27 cellular contexts compared by ENCODE assay signal in genomic region chr1:60345049-60345448, GRCh38.
"Had no signal": no experiment of that assay in that cellular context is flagged by ENCODE, and none has a peak within 500 bp of the region (broad histone marks: within the 10 kb centered on the region; RNA-seq: fewer than 3 reads in every experiment).

No MANE protein-coding gene starts in this region.

- H3K9me3 ChIP-seq: colonic mucosa, esophagus squamous epithelium, gastrocnemius medialis, heart right ventricle, lower lobe of right lung, mucosa of descending colon had no signal

- H3K27ac Mint-ChIP-seq: dendritic cell treated with granulocyte-macrophage colony-stimulating factor and Interleukin-4, amounts not matched to agents 40 ng/mL and 50 ng/mL, for 4 days; effector memory CD8-positive, alpha-beta T cell; endodermal cell; mesothelial cell of epicardium; naive B cell had no signal

- FAIRE-seq: endometrium, islet of Langerhans, keratinocyte had no signal

- H3K36me3 Mint-ChIP-seq: mesothelial cell of epicardium, naive B cell had no signal

- ATAC-seq: effector memory CD8-positive, alpha-beta T cell; esophagus mucosa; gastrocnemius medialis; heart right ventricle; left colon; left lobe of liver; left ventricle myocardium superior; mucosa of descending colon had no signal

- H3K4me3 ChIP-seq: colonic mucosa, esophagus squamous epithelium, gastrocnemius medialis, heart right ventricle, lower lobe of right lung, mucosa of descending colon had no signal

- H3K27me3 Mint-ChIP-seq: dendritic cell treated with granulocyte-macrophage colony-stimulating factor and Interleukin-4, amounts not matched to agents 40 ng/mL and 50 ng/mL, for 4 days; effector memory CD8-positive, alpha-beta T cell; naive B cell had no signal

- DNase-seq: colonic mucosa; cortex of kidney; effector CD8-positive, alpha-beta T cell; effector memory CD8-positive, alpha-beta T cell; endodermal cell; erythroblast; esophagus squamous epithelium; gastrocnemius medialis; glutamatergic neuron; head of caudate nucleus; heart right ventricle; hippocampal formation; kidney glomerular epithelial cell; left colon; left ventricle myocardium superior; lower lobe of right lung; mesenchymal stem cell; mucosa of descending colon; naive B cell had no signal

- H3K27ac ChIP-seq: colonic mucosa, epithelial cell of prostate, esophagus squamous epithelium, gastrocnemius medialis, heart right ventricle, lower lobe of right lung had no signal

- H3K4me1 ChIP-seq: colonic mucosa, esophagus squamous epithelium, gastrocnemius medialis, heart right ventricle, lower lobe of right lung had no signal

- H3K36me3 ChIP-seq: colonic mucosa, esophagus squamous epithelium, gastrocnemius medialis, heart right ventricle, lower lobe of right lung had no signal

- H3K9me3 Mint-ChIP-seq: dendritic cell treated with granulocyte-macrophage colony-stimulating factor and Interleukin-4, amounts not matched to agents 40 ng/mL and 50 ng/mL, for 4 days; endodermal cell; mesothelial cell of epicardium had no signal

- H3K27me3 ChIP-seq: colonic mucosa, gastrocnemius medialis, heart right ventricle had no signal

- H3K4me3 Mint-ChIP-seq: dendritic cell treated with granulocyte-macrophage colony-stimulating factor and Interleukin-4, amounts not matched to agents 40 ng/mL and 50 ng/mL, for 4 days; effector memory CD8-positive, alpha-beta T cell; endodermal cell; mesothelial cell of epicardium; naive B cell had no signal

- H3K4me1 Mint-ChIP-seq: endodermal cell, naive B cell had no signal
